ENCODE assay signal across 9 cellular contexts in genomic region chr11:67626131-67626833, GRCh38. TPM values are rescaled to one million over a fixed set of nuclear protein-coding genes. Genes with fewer than 3 reads are reported as not detected.
"Had no signal": no experiment of that assay in that cellular context is flagged by ENCODE, and none has a peak within 500 bp of the region (broad histone marks: within the 10 kb centered on the region; RNA-seq: fewer than 3 reads in every experiment).

No MANE protein-coding gene starts in this region.

RNA-seq across cellular contexts. Expression of gene TBX10, which starts 13.3 kb away (rescaled TPM):
- total RNA-seq: activated CD4-positive, alpha-beta T cell treated with anti-CD3 and anti-CD28 coated beads for 36 hours; activated CD4-positive, alpha-beta T cell treated with anti-CD3 and anti-CD28 coated beads, Interleukin-2, amount 10 ng/mL, durations not matched to agents 7 days and 5 days; activated CD8-positive, alpha-beta T cell treated with anti-CD3 and anti-CD28 coated beads, Interleukin-2, amount 10 ng/mL, durations not matched to agents 7 days and 5 days; activated naive CD4-positive, alpha-beta T cell treated with anti-CD3 and anti-CD28 coated beads for 36 hours; activated T-cell treated with anti-CD3 and anti-CD28 coated beads, Interleukin-2, amount 50 U/mL, for 4 hours; activated T-helper 1 cell treated with anti-CD3 and anti-CD28 coated beads, Interleukin-12 subunit alpha, Interleukin-12 subunit beta, Interleukin-2, Interleukin-4 antibody, amounts not matched to agents 30 ng/mL and 10 ng/mL and 1 ng/mL, durations not matched to agents 14 hours and 24 hours and 36 hours; bronchial epithelial cell; M059J; RPMI7951 had no signal

RNA-seq across cellular contexts. Expression of gene ACY3, which starts 24.2 kb away (rescaled TPM):
- total RNA-seq: activated naive CD4-positive, alpha-beta T cell treated with anti-CD3 and anti-CD28 coated beads for 36 hours; activated T-helper 1 cell treated with anti-CD3 and anti-CD28 coated beads, Interleukin-12 subunit alpha, Interleukin-12 subunit beta, Interleukin-2, Interleukin-4 antibody, amounts not matched to agents 30 ng/mL and 10 ng/mL and 1 ng/mL, durations not matched to agents 14 hours and 24 hours and 36 hours; bronchial epithelial cell had no signal
